ENCODE assay signal across 28 cellular contexts in the genomic region with DNA sequence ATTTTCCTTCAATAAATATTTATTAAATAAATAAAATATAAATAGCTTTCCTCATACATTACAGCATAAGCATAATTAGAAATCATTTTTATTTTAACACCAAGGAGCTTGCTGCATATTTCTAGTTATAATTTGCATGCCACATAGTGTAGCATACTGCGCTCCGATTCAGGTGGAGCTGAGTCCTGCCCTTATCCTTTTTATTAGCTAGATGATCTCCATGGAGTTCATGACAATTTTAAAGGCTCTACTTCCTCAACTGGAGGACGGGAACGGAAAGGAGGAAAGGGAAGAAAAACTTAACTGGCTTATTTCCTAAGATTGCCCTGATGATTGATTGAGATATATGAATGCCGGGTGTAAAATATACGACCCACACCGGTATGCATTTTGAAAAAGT.
"Had no signal": no experiment of that assay in that cellular context is flagged by ENCODE, and none has a peak within 500 bp of the region (broad histone marks: within the 10 kb centered on the region; RNA-seq: fewer than 3 reads in every experiment).

No MANE protein-coding gene starts in this region.

- H3K9me3 ChIP-seq: ascending aorta, MG63 had no signal

- H3K36me3 ChIP-seq: ascending aorta, cardiac muscle cell, MG63 had no signal

- H3K27ac ChIP-seq: ascending aorta, cardiac muscle cell, PC-9 had no signal

- H3K4me3 ChIP-seq: ascending aorta, cardiac muscle cell, MG63, PC-9 had no signal

- H3K27me3 ChIP-seq: ascending aorta, cardiac muscle cell, MG63 had no signal

- DNase-seq: activated CD4-positive, alpha-beta T cell treated with anti-CD3 and anti-CD28 coated beads, Interleukin-2, amount 10 ng/mL, durations not matched to agents 24 days and 14 days; activated CD4-positive, alpha-beta T cell treated with anti-CD3 and anti-CD28 coated beads, Interleukin-2, amount 50 U/mL, for 4 hours; activated CD8-positive, alpha-beta T cell treated with anti-CD3 and anti-CD28 coated beads for 36 hours; activated gamma-delta T cell; activated naive CD4-positive, alpha-beta T cell treated with Interleukin-2 at 50 U/mL for 16 hours; activated naive CD8-positive, alpha-beta T cell treated with anti-CD3 and anti-CD28 coated beads, Interleukin-2, amount 10 ng/mL, durations not matched to agents 7 days and 5 days; activated T-cell treated with anti-CD3 and anti-CD28 coated beads, Interleukin-2, amount 50 U/mL, for 24 hours; amygdala; Kasumi-1; KG1; MG63; NCI-H1048; NCI-H1436 treated with DMSO at 0.1 percent for 48 hours; NCI-H1694 treated with DMSO at 0.1 percent for 48 hours; NCI-H2029; NCI-H2171; NCI-H510A; NCI-H526; NCI-H748 treated with DMSO at 0.1 percent for 48 hours; NK-92 treated with Interleukin-12 subunit alpha and Interleukin-12 subunit beta, amount 100 ng/mL, for 24 hours; PC-9; Right ventricle myocardium superior; SW 1271; T-helper 1 cell; T-helper 2 cell; T-helper 9 cell had no signal

- ATAC-seq: activated CD8-positive, alpha-beta T cell treated with anti-CD3 and anti-CD28 coated beads for 36 hours had no signal
